8 cellular contexts compared by ENCODE assay signal in genomic region chr1:236608930-236609726, GRCh38. TPM values are rescaled to one million over a fixed set of nuclear protein-coding genes. Genes with fewer than 3 reads are reported as not detected.
DNase-seq lines count a peak whose midpoint lies in the region; TF ChIP-seq lines count a peak whose summit lies in the region.

No MANE protein-coding gene starts in this region.

- POLR2A ChIA-PET in AG04450 (lab: Yijun Ruan, JAX) = interaction anchor here (0.6 kb wide), 1 partner anchor 1092 kb away, joined by 3 read pairs; no protein-coding TSS in a partner anchor
- POLR2A ChIA-PET in GM10248 (lab: Yijun Ruan, JAX) = no interaction called here

- no peak overlapping the region for H3K4me3 ChIP-seq in AG04450 (ENCODE audit: low read depth, low read length)
- no peak overlapping the region for H3K4me3 ChIP-seq in tibial artery

- CTCF ChIA-PET in AG04450 (lab: Charles Lee) (interaction anchor here (0.6 to 2.8 kb wide), 33 partner anchors 9 to 1762 kb away, joined by 3 to 55 read pairs (median 5); no protein-coding TSS in a partner anchor), GM10248 (lab: Yijun Ruan, JAX) (interaction anchor here (1.1 to 1.4 kb wide), 3 partner anchors 10 to 29 kb away, joined by 3 to 5 read pairs (median 5); no protein-coding TSS in a partner anchor)

- TF ChIP-seq CTCF in AG04450 (IDR thresholded peaks at IDR 0.05; ENCODE audit: low read depth, low read length) (peak; percentile 67), GM10248 (IDR thresholded peaks at IDR 0.05; ENCODE audit: control extremely low read depth, extremely low read depth, low read depth, missing control alignments) (peak; percentile 43), tibial artery (IDR thresholded peaks at IDR 0.05) (peak; percentile 57)

- peaks cover 0 to 5% (median 0%) of the 10 kb centered on the region in 4 donors for H3K4me1 ChIP-seq in tibial artery

- H3K36me3 ChIP-seq in tibial artery = no peaks in the 10 kb centered on the region

- no peak for DNase-seq in AG04450 (ENCODE audit: low read depth, low spot score)
- no peak for DNase-seq in GM10248 (ENCODE audit: extremely low spot score)
- DNase-seq in NCI-H2171 (lab: John Stamatoyannopoulos, UW) = peak; percentile 55
- DNase-seq in astrocyte of the hippocampus (ENCODE audit: low read depth, low spot score) = peak; percentile 75
- DNase-seq in iPS-NIHi7 (ENCODE audit: extremely low spot score) = peak; percentile 61
- peak; percentile 34 to 70 for DNase-seq in tibial artery
- DNase-seq in DMS153 treated with DMSO at 0.1 percent for 48 hours (lab: John Stamatoyannopoulos, UW; ENCODE audit: unreplicated experiment) = no peak
- DNase-seq in activated naive CD4-positive, alpha-beta T cell treated with anti-CD3 and anti-CD28 coated beads, Interleukin-2, amount 50 U/mL, for 16 hours = no peak

- H3K27ac ChIP-seq in AG04450 (ENCODE audit: low read depth, low read length) (no peak overlapping the region), tibial artery (no peak overlapping the region)

- H3K27me3 ChIP-seq in AG04450 (ENCODE audit: control insufficient read depth, insufficient read depth, low read length) = no peaks in the 10 kb centered on the region
- H3K27me3 ChIP-seq in tibial artery = peaks cover 0 to 4% of the 10 kb centered on the region in 2 donors

- H3K9me3 ChIP-seq in AG04450 (ENCODE audit: control insufficient read depth, insufficient read depth, low read length) (no peaks in the 10 kb centered on the region), tibial artery (no peaks in the 10 kb centered on the region)

- intact Hi-C loops in tibial artery (cut with DNase I; ENCODE audit: low total_unique reads) = loop anchor here (10.0 kb wide), 1 partner anchor 166 kb away; no protein-coding TSS in a partner anchor

RNA-seq across cellular contexts. Expression of gene HEATR1, which starts 4.8 kb away (rescaled TPM):
- polyA plus RNA-seq in AG04450 (2011; rRNA removed) = 19.3 and 24.9 TPM in 2 replicates
- polyA minus RNA-seq in AG04450 (2011; rRNA and poly(A)+ RNA removed) = 49.6 and 68.2 TPM in 2 replicates

Comparison
In these comparisons a context has a peak if more than half of its experiments do, and no peak if none do; other contexts are left out.
1. DNase-seq: peak in NCI-H2171 (single experiment), astrocyte of the hippocampus (single experiment), iPS-NIHi7 (single experiment) and tibial artery (2 of 2); none in AG04450 (single experiment), GM10248 (single experiment), DMS153 treated with DMSO at 0.1 percent for 48 hours (single experiment) and activated naive CD4-positive, alpha-beta T cell treated with anti-CD3 and anti-CD28 coated beads, Interleukin-2, amount 50 U/mL, for 16 hours (single experiment).
2. Peak in every context shown above with its lines, with median percentiles within 50 percentile points of each other: CTCF ChIP-seq.